Comparison of ENCODE assay signal across 38 cellular contexts in the genomic region with DNA sequence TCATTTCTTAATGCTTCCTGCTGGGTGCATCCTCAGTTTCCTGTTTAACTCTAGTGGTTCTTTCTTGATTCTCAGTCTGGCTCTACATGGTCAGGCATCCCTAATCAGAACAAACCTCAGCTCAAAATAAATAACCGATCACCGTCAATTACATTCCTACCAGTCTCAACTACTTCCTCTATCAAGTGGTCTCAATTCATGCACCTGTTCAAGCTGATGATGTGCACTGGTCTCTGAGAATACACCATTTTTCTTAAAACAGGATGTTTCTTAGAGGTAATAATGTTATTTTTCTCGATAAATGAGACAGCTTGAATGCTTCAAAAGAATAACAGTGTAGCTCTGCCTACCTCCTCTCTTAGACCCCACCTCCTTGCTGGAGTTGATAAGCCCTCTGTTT.
"Had no signal": no experiment of that assay in that cellular context is flagged by ENCODE, and none has a peak within 500 bp of the region (broad histone marks: within the 10 kb centered on the region; RNA-seq: fewer than 3 reads in every experiment).

No MANE protein-coding gene starts in this region.

- ATAC-seq: activated CD8-positive, alpha-beta T cell treated with anti-CD3 and anti-CD28 coated beads for 36 hours; Right ventricle myocardium inferior; SK-N-SH treated with all-trans-retinoic acid at 6 μM for 48 hours had no signal

- DNase-seq: activated B cell treated with CpG ODN at 0.5 μM for 24 hours; activated CD4-positive, alpha-beta T cell treated with anti-CD3 and anti-CD28 coated beads, Interleukin-2, amount 10 ng/mL, durations not matched to agents 24 days and 14 days; activated CD4-positive, alpha-beta T cell treated with anti-CD3 and anti-CD28 coated beads, Interleukin-2, amount 50 U/mL, for 4 hours; activated CD4-positive, CD25-positive, alpha-beta regulatory T cell treated with anti-CD3 and anti-CD28 coated beads, Interleukin-2, amount 50 U/mL, for 72 hours; activated CD8-positive, alpha-beta memory T cell treated with anti-CD3 and anti-CD28 coated beads, Interleukin-2, amount 50 U/mL, for 4 hours; activated CD8-positive, alpha-beta T cell treated with anti-CD3 and anti-CD28 coated beads for 36 hours; activated effector memory CD4-positive, alpha-beta T cell treated with Interleukin-2 at 50 U/mL for 16 hours; activated naive CD4-positive, alpha-beta T cell treated with anti-CD3 and anti-CD28 coated beads, Interleukin-2, amount 10 ng/mL, durations not matched to agents 7 days and 5 days; activated naive CD8-positive, alpha-beta T cell treated with anti-CD3 and anti-CD28 coated beads, Interleukin-2, amount 10 ng/mL, durations not matched to agents 7 days and 5 days; activated T-cell treated with anti-CD3 and anti-CD28 coated beads for 4 hours; activated T-cell treated with anti-CD3 and anti-CD28 coated beads, Interleukin-2, amount 50 U/mL, for 4 hours; amygdala; MM.1S; MV-4-11; NCI-H1092 treated with DMSO at 0.1 percent for 48 hours; NCI-H1417; NCI-H146; NCI-H187; NCI-H2029 treated with DMSO at 0.1 percent for 48 hours; NCI-H2107; NCI-H2171; NCI-H510A; NCI-H526; NCI-H748 treated with DMSO at 0.1 percent for 48 hours; NK-92 treated with Interleukin-12 subunit alpha and Interleukin-12 subunit beta, amount 100 ng/mL, for 24 hours; PC-9; SIG-M5; T-helper 1 cell; T-helper 2 cell; T-helper 9 cell had no signal

- H3K27me3 Mint-ChIP-seq: activated B cell treated with CpG ODN at 0.5 μM for 24 hours; activated CD4-positive, alpha-beta T cell treated with anti-CD3 and anti-CD28 coated beads, Interleukin-2, amount 10 ng/mL, durations not matched to agents 24 days and 14 days; activated CD8-positive, alpha-beta T cell treated with anti-CD3 and anti-CD28 coated beads for 36 hours; activated naive CD4-positive, alpha-beta T cell treated with anti-CD3 and anti-CD28 coated beads, Interleukin-2, amount 10 ng/mL, durations not matched to agents 7 days and 5 days; activated naive CD8-positive, alpha-beta T cell treated with anti-CD3 and anti-CD28 coated beads, Interleukin-2, amount 10 ng/mL, durations not matched to agents 7 days and 5 days; central memory CD8-positive, alpha-beta T cell had no signal

- H3K36me3 ChIP-seq: ascending aorta, cardiac muscle cell had no signal

- H3K36me3 Mint-ChIP-seq: activated naive CD4-positive, alpha-beta T cell treated with anti-CD3 and anti-CD28 coated beads, Interleukin-2, amount 10 ng/mL, durations not matched to agents 7 days and 5 days had no signal

- H3K9me3 ChIP-seq: ascending aorta had no signal

- H3K4me1 Mint-ChIP-seq: activated CD4-positive, alpha-beta T cell treated with anti-CD3 and anti-CD28 coated beads, Interleukin-2, amount 10 ng/mL, durations not matched to agents 24 days and 14 days; activated naive CD8-positive, alpha-beta T cell treated with anti-CD3 and anti-CD28 coated beads, Interleukin-2, amount 10 ng/mL, durations not matched to agents 7 days and 5 days; central memory CD8-positive, alpha-beta T cell had no signal

- H3K27me3 ChIP-seq: ascending aorta, cardiac muscle cell had no signal

- H3K27ac ChIP-seq: ascending aorta, cardiac muscle cell, KMS-11, PC-9, RWPE1, VCaP had no signal

- H3K4me3 Mint-ChIP-seq: activated B cell treated with CpG ODN at 0.5 μM for 24 hours; activated CD4-positive, alpha-beta T cell treated with anti-CD3 and anti-CD28 coated beads, Interleukin-2, amount 10 ng/mL, durations not matched to agents 24 days and 14 days; activated CD8-positive, alpha-beta T cell treated with anti-CD3 and anti-CD28 coated beads for 36 hours; activated naive CD4-positive, alpha-beta T cell treated with anti-CD3 and anti-CD28 coated beads, Interleukin-2, amount 10 ng/mL, durations not matched to agents 7 days and 5 days; activated naive CD8-positive, alpha-beta T cell treated with anti-CD3 and anti-CD28 coated beads, Interleukin-2, amount 10 ng/mL, durations not matched to agents 7 days and 5 days; activated T-cell treated with anti-CD3 and anti-CD28 coated beads, Interleukin-2, amount 50 U/mL, for 4 hours; central memory CD8-positive, alpha-beta T cell had no signal

- H3K27ac Mint-ChIP-seq: activated B cell treated with CpG ODN at 0.5 μM for 24 hours; activated CD4-positive, alpha-beta T cell treated with anti-CD3 and anti-CD28 coated beads, Interleukin-2, amount 10 ng/mL, durations not matched to agents 24 days and 14 days; activated CD8-positive, alpha-beta T cell treated with anti-CD3 and anti-CD28 coated beads for 36 hours; activated naive CD8-positive, alpha-beta T cell treated with anti-CD3 and anti-CD28 coated beads, Interleukin-2, amount 10 ng/mL, durations not matched to agents 7 days and 5 days had no signal

- H3K4me1 ChIP-seq: ascending aorta had no signal

- H3K4me3 ChIP-seq: ascending aorta, cardiac muscle cell, PC-9 had no signal
